1 cellular context compared by ENCODE assay signal in genomic region chr12:124636138-124636968, GRCh38.
TF ChIP-seq lines count a peak whose summit lies in the region.

No MANE protein-coding gene starts in this region.

TF ChIP-seq in K562, 482 proteins besides CTCF, POLR2A, EP300 and RAD21 (continued from another document and continues in another):
- no peak for TF ChIP-seq MGA (IDR thresholded peaks at IDR 0.05)
- no peak for TF ChIP-seq GTF2A2 (tag; IDR thresholded peaks at IDR 0.05)
- TF ChIP-seq CHAMP1 (IDR thresholded peaks at IDR 0.05) = no peak
- no peak for TF ChIP-seq ZNF512 (tag; IDR thresholded peaks at IDR 0.05)
- peak in 1 of 2 experiments; percentile 57; a peak in 1 of 4 replicates for TF ChIP-seq SIN3A (IDR thresholded peaks at IDR 0.05; ENCODE audit: borderline replicate concordance in 2 of 2, control insufficient read depth in 1 of 2, low read depth in 2 of 2, low read length in 2 of 2)
- TF ChIP-seq HINFP (tag; conservative IDR thresholded peaks at IDR 0.05; ENCODE audit: low read depth) = 0 out of 2 replicates have a peak, but pooled peaks have one; percentile 19
- peak; percentile 52 for TF ChIP-seq PKNOX1 (IDR thresholded peaks at IDR 0.05)
- no peak for TF ChIP-seq RBM34 (IDR thresholded peaks at IDR 0.05; ENCODE audit: borderline replicate concordance, insufficient read depth, low read length)
- TF ChIP-seq ZBTB26 (CRISPR knock-in tag; IDR thresholded peaks at IDR 0.05) = no peak
- no peak for TF ChIP-seq VEZF1 (CRISPR knock-in tag; IDR thresholded peaks at IDR 0.05)
- no peak for TF ChIP-seq NONO (IDR thresholded peaks at IDR 0.05; ENCODE audit: low read depth in 2 of 2, low read length in 1 of 2)
- TF ChIP-seq RBM25 (IDR thresholded peaks at IDR 0.05; ENCODE audit: low read depth, low read length, severe bottlenecking) = peak; percentile 61
- peak; percentile 96 for TF ChIP-seq TFAP4 (CRISPR knock-in tag; IDR thresholded peaks at IDR 0.05; ENCODE audit: borderline replicate concordance)
- TF ChIP-seq TBP (optimal IDR thresholded peaks at IDR 0.05; ENCODE audit: low read depth, low read length) = no peak
- TF ChIP-seq CREM (IDR thresholded peaks at IDR 0.05; ENCODE audit: low read depth) = peak; percentile 66
- peak; percentile 55; the same call in 1 of the 2 replicates for TF ChIP-seq ZNF395 (CRISPR knock-in tag; IDR thresholded peaks at IDR 0.05)
- peak; percentile 63 to 83 for TF ChIP-seq MNT (conservative IDR thresholded peaks at IDR 0.05)
- TF ChIP-seq ZNF830 (CRISPR knock-in tag; IDR thresholded peaks at IDR 0.05) = no peak
- peak in 1 of 2 experiments; percentile 62; a peak in 1 of 4 replicates for TF ChIP-seq FOXK2 (conservative IDR thresholded peaks at IDR 0.05 in 1 of 2, IDR thresholded peaks at IDR 0.05 in 1 of 2; ENCODE audit: low read depth in 2 of 2)
- TF ChIP-seq PREB (CRISPR knock-in tag; IDR thresholded peaks at IDR 0.05) = no peak
- TF ChIP-seq ZNF316 (IDR thresholded peaks at IDR 0.05) = peak; percentile 98
- 0 out of 2 replicates have a peak, but pooled peaks have one; percentile 10 for TF ChIP-seq ZNF23 (CRISPR knock-in tag; IDR thresholded peaks at IDR 0.05)
